In genomic region chr16:46853713-46854443, GRCh38 we compare ENCODE assay signal across 8 cellular contexts. TPM values are rescaled to one million over a fixed set of nuclear protein-coding genes. Genes with fewer than 3 reads are reported as not detected.
DNase-seq lines count a peak whose midpoint lies in the region; ATAC-seq, FAIRE-seq and TF ChIP-seq lines count a peak whose summit lies in the region.

No MANE protein-coding gene starts in this region.

- WGBS in iPS DF 6.9 (ENCODE audit: insufficient coverage, insufficient read length): no CpG with 5 or more reads among the region's 5 CpGs
- 24 to 30% (median 25%) methylated on average over 5 of the region's 5 CpGs for WGBS in spleen, 5 donors

- no peaks in the 10 kb centered on the region for H3K9me3 Mint-ChIP-seq in brain

- intact Hi-C loops in spleen (cut with DNase I; ENCODE audit: low total_unique reads): loop anchor here (5.0 kb wide), 1 partner anchor 53 kb away; no protein-coding TSS in a partner anchor

- no peaks in the 10 kb centered on the region for H3K9me3 ChIP-seq in iPS DF 6.9 (ENCODE audit: control insufficient read depth, insufficient read depth, low read length)
- no peaks in the 10 kb centered on the region for H3K9me3 ChIP-seq in spleen

- H3K36me3 ChIP-seq in iPS DF 6.9 (ENCODE audit: control insufficient read depth, insufficient read depth, low read length) (no peaks in the 10 kb centered on the region), spleen (no peaks in the 10 kb centered on the region)

- peaks cover 7% of the 10 kb centered on the region for H3K27me3 Mint-ChIP-seq in brain

- FAIRE-seq in TTC549 (lab: Jason Lieb, UNC): peak; percentile 36

- ATAC-seq in GM19395 (IDR thresholded peaks at IDR 0.05; ENCODE audit: unreplicated experiment): peak; percentile 56

- no peaks in the 10 kb centered on the region for H3K27me3 ChIP-seq in iPS DF 6.9 (ENCODE audit: control insufficient read depth, insufficient read depth, low read length)
- no peaks in the 10 kb centered on the region for H3K27me3 ChIP-seq in spleen (replicated peaks in 1 of 7)

- DNase-seq in AG10803 (ENCODE audit: low read depth) (peak; percentile 65), NCI-H1105 treated with DMSO at 0.1 percent for 48 hours (lab: John Stamatoyannopoulos, UW) (peak; percentile 57), iPS DF 6.9 (ENCODE audit: low read depth, low spot score) (peak; percentile 78), spleen (peak; percentile 89), NCI-H446 treated with DMSO at 0.1 percent for 48 hours (lab: John Stamatoyannopoulos, UW) (no peak)

- peaks cover 23% of the 10 kb centered on the region for H3K4me1 Mint-ChIP-seq in brain

- H3K4me1 ChIP-seq in iPS DF 6.9 (ENCODE audit: control insufficient read depth, insufficient read depth, low read length): no peaks in the 10 kb centered on the region
- H3K4me1 ChIP-seq in spleen: peaks cover 0 to 7% (median 0%) of the 10 kb centered on the region in 6 donors

- TF ChIP-seq POLR2A in spleen (IDR thresholded peaks at IDR 0.05): no peak

- no peaks in the 10 kb centered on the region for H3K36me3 Mint-ChIP-seq in brain

- H3K27ac ChIP-seq in iPS DF 6.9 (ENCODE audit: low read length): no peak overlapping the region
- no peak overlapping the region for H3K27ac ChIP-seq in spleen

- H3K27ac Mint-ChIP-seq in brain: peak overlapping the region; percentile 13 to 70 (median 49)

- H3K4me3 Mint-ChIP-seq in brain: peak overlapping the region in 1 of 5 experiments; percentile 37

- TF ChIP-seq CTCF in AG10803 (conservative IDR thresholded peaks at IDR 0.05; ENCODE audit: low read length) (peak; percentile 92), brain (conservative IDR thresholded peaks at IDR 0.05) (peak; percentile 96), spleen (IDR thresholded peaks at IDR 0.05 in 8 of 11, conservative IDR thresholded peaks at IDR 0.05 in 3 of 11) (peak; percentile 26 to 78 (median 66))

- H3K4me3 ChIP-seq in AG10803 (ENCODE audit: low read length) (no peak overlapping the region), iPS DF 6.9 (ENCODE audit: low read length) (no peak overlapping the region), spleen (no peak overlapping the region)

RNA-seq across cellular contexts. Expression of gene C16orf87, which starts 22.9 kb away (rescaled TPM):
- 8.7 TPM for polyA plus RNA-seq in brain (ENCODE audit: insufficient read depth, low read depth, low replicate concordance)
- total RNA-seq in spleen: 10 to 100 TPM in 1 of 7 donors, 1 to 10 TPM in 6; 7.7 to 10.3 (median 8.9) TPM
- 1 to 10 TPM; 7.2 to 7.6 (median 7.3) TPM for polyA plus RNA-seq in spleen

RNA-seq across cellular contexts. Expression of gene GPT2, which starts 30.3 kb away (rescaled TPM):
- 116 TPM for polyA plus RNA-seq in brain (ENCODE audit: insufficient read depth, low read depth, low replicate concordance)
- total RNA-seq in spleen: 1 to 10 TPM; 3.1 to 9.2 (median 4.9) TPM
- polyA plus RNA-seq in spleen: 1 to 10 TPM; 4.6 to 6.0 (median 6.0) TPM

Comparison
In these comparisons a context has a peak if more than half of its experiments do, and no peak if none do; other contexts are left out.
1. RNA of gene GPT2, which starts 30.3 kb away (polyA plus RNA-seq): 116 TPM in brain (single experiment); 4.6 to 6.0 TPM in spleen; every median in the first group is over 10 times any median in the second.
2. Peak in every context shown above with its lines, with median percentiles within 50 percentile points of each other: CTCF ChIP-seq.